Comparison of ENCODE assay signal across 25 cellular contexts in genomic region chr7:155698633-155699032, GRCh38.
"Had no signal": no experiment of that assay in that cellular context is flagged by ENCODE, and none has a peak within 500 bp of the region (broad histone marks: within the 10 kb centered on the region; RNA-seq: fewer than 3 reads in every experiment).

No MANE protein-coding gene starts in this region.

- FAIRE-seq: colon, frontal cortex, kidney, urothelium cell line had no signal

- H3K4me1 ChIP-seq: left lung, prostate gland had no signal

- DNase-seq: dorsolateral prefrontal cortex; effector CD4-positive, alpha-beta T cell; endodermal cell; head of caudate nucleus; kidney; left lung; midbrain; naive thymus-derived CD8-positive, alpha-beta T cell; nephron progenitor cell; nucleus accumbens; sigmoid colon; spleen; stimulated activated CD4-positive, alpha-beta T cell treated with anti-CD3 and anti-CD28 coated beads, Interleukin-4, amount 100 ng/mL, for 4 hours; stimulated activated naive CD8-positive, alpha-beta T cell treated with anti-CD3 and anti-CD28 coated beads, Interleukin-15, Interleukin-2, amounts not matched to agents 100 U/mL and 50 U/mL, for 24 hours; upper lobe of left lung had no signal

- H3K4me3 ChIP-seq: dorsolateral prefrontal cortex, left lung, prostate gland, right atrium auricular region, sigmoid colon, spleen, thoracic aorta, tibial nerve, upper lobe of left lung had no signal

- H3K27me3 Mint-ChIP-seq: naive thymus-derived CD8-positive, alpha-beta T cell; stimulated activated memory B cell treated with anti-CD40 and anti-IgM and Interleukin-4, amounts not matched to agents 10 μg/mL and 1 μg/mL and 100 μg/mL, for 72 hours had no signal

- H3K4me3 Mint-ChIP-seq: endodermal cell; naive thymus-derived CD8-positive, alpha-beta T cell; nephron progenitor cell; stimulated activated memory B cell treated with anti-CD40 and anti-IgM and Interleukin-4, amounts not matched to agents 10 μg/mL and 1 μg/mL and 100 μg/mL, for 72 hours had no signal

- H3K9me3 Mint-ChIP-seq: endodermal cell; naive thymus-derived CD8-positive, alpha-beta T cell; nephron progenitor cell; stimulated activated memory B cell treated with anti-CD40 and anti-IgM and Interleukin-4, amounts not matched to agents 10 μg/mL and 1 μg/mL and 100 μg/mL, for 72 hours had no signal

- H3K27me3 ChIP-seq: dorsolateral prefrontal cortex, left lung, right atrium auricular region, sigmoid colon, spleen, tibial nerve, upper lobe of left lung had no signal

- H3K27ac Mint-ChIP-seq: endodermal cell; stimulated activated memory B cell treated with anti-CD40 and anti-IgM and Interleukin-4, amounts not matched to agents 10 μg/mL and 1 μg/mL and 100 μg/mL, for 72 hours had no signal

- ATAC-seq: esophagus mucosa; left lung; naive thymus-derived CD8-positive, alpha-beta T cell; stimulated activated memory B cell treated with anti-CD40 and anti-IgM and Interleukin-4, amounts not matched to agents 10 μg/mL and 1 μg/mL and 100 μg/mL, for 72 hours; stimulated activated naive CD8-positive, alpha-beta T cell treated with anti-CD3 and anti-CD28 coated beads, Interleukin-15, Interleukin-2, amounts not matched to agents 100 U/mL and 50 U/mL, for 24 hours had no signal

- H3K27ac ChIP-seq: dorsolateral prefrontal cortex, epithelial cell of prostate, left lung, prostate gland, right atrium auricular region, sigmoid colon, spleen, thoracic aorta, tibial nerve, upper lobe of left lung had no signal

- H3K36me3 ChIP-seq: prostate gland had no signal

- H3K9me3 ChIP-seq: left lung, prostate gland, right atrium auricular region, sigmoid colon, spleen, thoracic aorta, tibial nerve, upper lobe of left lung had no signal
